ENCODE assay signal across 1 cellular context in genomic region chr12:25670076-25671055, GRCh38.
TF ChIP-seq lines count a peak whose summit lies in the region.

No MANE protein-coding gene starts in this region.

TF ChIP-seq in GM23338, 12 proteins besides CTCF, POLR2A, EP300 and RAD21:
- no peak for TF ChIP-seq ZNF462 (CRISPR knock-in tag; IDR thresholded peaks at IDR 0.05)
